ENCODE assay signal across 23 cellular contexts in the genomic region with DNA sequence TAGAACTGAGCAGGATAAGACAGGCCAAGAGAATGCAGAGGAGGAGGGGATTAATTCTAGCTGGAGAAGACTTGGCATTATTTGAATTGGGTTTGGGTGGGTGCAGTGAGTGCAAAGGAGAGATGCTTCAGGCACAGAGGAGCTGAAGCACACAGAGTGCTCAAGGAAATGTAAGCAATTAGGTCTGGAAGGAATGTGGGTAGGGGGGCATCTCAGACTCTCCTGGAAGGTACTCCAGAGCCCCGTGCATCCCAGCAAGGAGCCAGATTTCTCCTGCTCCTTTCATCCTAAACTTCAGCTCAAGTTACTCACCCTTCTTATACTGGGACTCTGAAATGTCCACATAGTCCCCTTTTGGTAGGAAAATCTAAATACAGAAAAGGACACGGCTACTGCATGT.
"Had no signal": no experiment of that assay in that cellular context is flagged by ENCODE, and none has a peak within 500 bp of the region (broad histone marks: within the 10 kb centered on the region; RNA-seq: fewer than 3 reads in every experiment).

No MANE protein-coding gene starts in this region.

- DNase-seq: activated CD4-positive, alpha-beta T cell treated with anti-CD3 and anti-CD28 coated beads for 48 hours; activated CD4-positive, alpha-beta T cell treated with anti-CD3 and anti-CD28 coated beads, Interleukin-2, amount 50 U/mL, for 4 hours; activated CD4-positive, CD25-positive, alpha-beta regulatory T cell treated with anti-CD3 and anti-CD28 coated beads, Interleukin-2, amount 50 U/mL, for 72 hours; activated CD8-positive, alpha-beta memory T cell treated with anti-CD3 and anti-CD28 coated beads, Interleukin-2, amount 50 U/mL, for 48 hours; activated CD8-positive, alpha-beta T cell treated with anti-CD3 and anti-CD28 coated beads, Interleukin-2, amount 10 ng/mL, durations not matched to agents 7 days and 5 days; activated naive CD4-positive, alpha-beta T cell; activated T-cell treated with anti-CD3 and anti-CD28 coated beads, Interleukin-2, amount 50 U/mL, for 1 hour; aorta; caudate nucleus; NCI-H1092 treated with DMSO at 0.1 percent for 48 hours; NCI-H1417 treated with DMSO at 0.1 percent for 48 hours; NCI-H1694; NCI-H2029 treated with DMSO at 0.1 percent for 48 hours; NCI-H345; NCI-H510A; NCI-H526 treated with DMSO at 0.1 percent for 48 hours; NCI-H82; OCI-M1; RPMI8226 had no signal

- H3K4me2 ChIP-seq: KMS-11 had no signal

- ATAC-seq: activated CD8-positive, alpha-beta T cell treated with anti-CD3 and anti-CD28 coated beads, Interleukin-2, amount 10 ng/mL, durations not matched to agents 7 days and 5 days; Panc1; Right ventricle myocardium inferior had no signal

- H3K27me3 ChIP-seq: breast epithelium had no signal

- H3K9ac ChIP-seq: KMS-11 had no signal

- H3K27ac ChIP-seq: breast epithelium, KMS-11 had no signal

- H3K36me3 ChIP-seq: breast epithelium had no signal

- H3K9me3 ChIP-seq: breast epithelium had no signal

- H3K4me1 ChIP-seq: breast epithelium had no signal

- H3K4me3 ChIP-seq: breast epithelium had no signal
